ENCODE assay signal across 16 cellular contexts in genomic region chr15:38638841-38639240, GRCh38.
A peak's percentile ranks its signal among the peaks of the same experiment; 100 is the strongest.
DNase-seq lines count a peak whose midpoint lies in the region; ATAC-seq and TF ChIP-seq lines count a peak whose summit lies in the region.
"Had no signal": no experiment of that assay in that cellular context is flagged by ENCODE, and none has a peak within 500 bp of the region (broad histone marks: within the 10 kb centered on the region; RNA-seq: fewer than 3 reads in every experiment).

No MANE protein-coding gene starts in this region.

- H3K36me3 Mint-ChIP-seq in T-helper 2 cell treated with Interferon-gamma antibody and Interleukin-4, amounts not matched to agents 5 μg/mL and 100 μg/mL, for 36 hours (ENCODE audit: low read depth), result peaks cover 22% of the 10 kb centered on the region

- peak overlapping the region; percentile 43; the same call in 1 of the 2 replicates for H2AFZ ChIP-seq in DND-41 (ENCODE audit: low read depth, low read length)

- no peak overlapping the region for H3K4me3 ChIP-seq in BLaER1 treated with 17β-estradiol and CSF1 and Interleukin-3, amounts not matched to agents 10 nM and 100 nM
- H3K4me3 ChIP-seq in DND-41 (ENCODE audit: low read depth in 1 of 2, low read length in 2 of 2) (no peak overlapping the region), iPS DF 6.9 (ENCODE audit: low read length) (peak overlapping the region; percentile 12; the same call in 1 of the 2 replicates), BE2C (ENCODE audit: low read depth, low read length) (no peak overlapping the region)
- H3K4me3 ChIP-seq: GM12878, Peyer's patch had no signal

- no CpG with 5 or more reads among the region's 5 CpGs for WGBS in iPS DF 6.9 (ENCODE audit: insufficient coverage, insufficient read length)

- H3K4me2 ChIP-seq in BLaER1 treated with 17β-estradiol and CSF1 and Interleukin-3, amounts not matched to agents 10 nM and 100 nM, result peak overlapping the region in 8 of 11 experiments; percentile 16 to 54 (median 47); a peak in 14 of 22 replicates
- H3K4me2 ChIP-seq in DND-41 (ENCODE audit: insufficient read depth, low read length), result no peak overlapping the region
- H3K4me2 ChIP-seq: SK-N-SH had no signal

- no peaks in the 10 kb centered on the region for H3K36me3 ChIP-seq in BLaER1 treated with 17β-estradiol and CSF1 and Interleukin-3, amounts not matched to agents 10 nM and 100 nM
- H3K36me3 ChIP-seq in DND-41 (ENCODE audit: insufficient read depth, low read length) (no peaks in the 10 kb centered on the region), iPS DF 6.9 (ENCODE audit: control insufficient read depth, insufficient read depth, low read length) (no peaks in the 10 kb centered on the region), BE2C (no peaks in the 10 kb centered on the region)
- H3K36me3 ChIP-seq: Peyer's patch had no signal

- no peak overlapping the region for H3K4me3 Mint-ChIP-seq in T-helper 2 cell treated with Interferon-gamma antibody and Interleukin-4, amounts not matched to agents 5 μg/mL and 100 μg/mL, for 36 hours

- TF ChIP-seq CTCF in DND-41 (IDR thresholded peaks at IDR 0.05; ENCODE audit: borderline replicate concordance, extremely low read depth, low read length, poor library complexity, severe bottlenecking), result no peak
- TF ChIP-seq CTCF in BE2C (IDR thresholded peaks at IDR 0.05; ENCODE audit: low read depth, low read length), result no peak

- peaks cover 16% of the 10 kb centered on the region for H3K9me3 Mint-ChIP-seq in T-helper 2 cell treated with Interferon-gamma antibody and Interleukin-4, amounts not matched to agents 5 μg/mL and 100 μg/mL, for 36 hours

- no peak overlapping the region for H3K27ac ChIP-seq in BLaER1 treated with 17β-estradiol and CSF1 and Interleukin-3, amounts not matched to agents 10 nM and 100 nM
- H3K27ac ChIP-seq in DND-41 (ENCODE audit: low read length) (peak overlapping the region; percentile 97), iPS DF 6.9 (ENCODE audit: low read length) (no peak overlapping the region)
- H3K27ac ChIP-seq: Peyer's patch had no signal

- no peaks in the 10 kb centered on the region for H3K79me2 ChIP-seq in DND-41 (ENCODE audit: insufficient read depth, low read length)

- peaks cover 0 to 47% (median 30%) of the 10 kb centered on the region in 10 experiments; a peak in 15 of 20 replicates for H3K4me1 ChIP-seq in BLaER1 treated with 17β-estradiol and CSF1 and Interleukin-3, amounts not matched to agents 10 nM and 100 nM
- H3K4me1 ChIP-seq in DND-41 (ENCODE audit: insufficient read depth, low read length), result peaks cover 42% of the 10 kb centered on the region
- H3K4me1 ChIP-seq in iPS DF 6.9 (ENCODE audit: control insufficient read depth, insufficient read depth, low read length), result no peaks in the 10 kb centered on the region
- no peaks in the 10 kb centered on the region for H3K4me1 ChIP-seq in BE2C
- H3K4me1 ChIP-seq: Peyer's patch had no signal

- H3K4me1 Mint-ChIP-seq in T-helper 2 cell treated with Interferon-gamma antibody and Interleukin-4, amounts not matched to agents 5 μg/mL and 100 μg/mL, for 36 hours (ENCODE audit: low read depth), result peaks cover 43% of the 10 kb centered on the region

- DNase-seq in DND-41 (peak; percentile 87), iPS DF 6.9 (ENCODE audit: low read depth, low spot score) (no peak), BE2C (no peak), cerebellar cortex (ENCODE audit: low spot score) (no peak)
- no peak for DNase-seq in T-helper 2 cell treated with Interferon-gamma antibody and Interleukin-4, amounts not matched to agents 5 μg/mL and 100 μg/mL, for 36 hours (ENCODE audit: low spot score)
- DNase-seq: GDM1, KG1, NCI-H1048, NCI-H1436 treated with DMSO at 0.1 percent for 48 hours, NCI-H2081, Peyer's patch, Right ventricle myocardium superior, SK-N-SH had no signal

- ATAC-seq in DND-41 (ENCODE audit: insufficient read depth, low read depth), result peak; percentile 94
- ATAC-seq in GM18868 (IDR thresholded peaks at IDR 0.05; ENCODE audit: unreplicated experiment), result no peak
- ATAC-seq: GM12878 had no signal

- H3K27me3 ChIP-seq in BLaER1 treated with 17β-estradiol and CSF1 and Interleukin-3, amounts not matched to agents 10 nM and 100 nM, result no peaks in the 10 kb centered on the region
- H3K27me3 ChIP-seq in DND-41 (ENCODE audit: insufficient read depth, low read length, poor library complexity) (no peaks in the 10 kb centered on the region), iPS DF 6.9 (ENCODE audit: control insufficient read depth, insufficient read depth, low read length) (no peaks in the 10 kb centered on the region), BE2C (no peaks in the 10 kb centered on the region; the same call in 1 of the 2 replicates)
- H3K27me3 ChIP-seq: Peyer's patch had no signal

- peaks cover 0 to 11% (median 0%) of the 10 kb centered on the region in 11 experiments; a peak in 7 of 22 replicates for H3K9me3 ChIP-seq in BLaER1 treated with 17β-estradiol and CSF1 and Interleukin-3, amounts not matched to agents 10 nM and 100 nM (replicated peaks in 1 of 11)
- H3K9me3 ChIP-seq in DND-41 (ENCODE audit: insufficient read depth, low read length, severe bottlenecking) (no peaks in the 10 kb centered on the region), iPS DF 6.9 (ENCODE audit: control insufficient read depth, insufficient read depth, low read length) (no peaks in the 10 kb centered on the region), BE2C (no peaks in the 10 kb centered on the region)
- H3K9me3 ChIP-seq: Peyer's patch, SK-N-SH had no signal

- H3K27ac Mint-ChIP-seq in T-helper 2 cell treated with Interferon-gamma antibody and Interleukin-4, amounts not matched to agents 5 μg/mL and 100 μg/mL, for 36 hours, result peak overlapping the region; percentile 12

- no peak overlapping the region for H3K9ac ChIP-seq in BLaER1 treated with 17β-estradiol and CSF1 and Interleukin-3, amounts not matched to agents 10 nM and 100 nM
- peak overlapping the region; percentile 48 for H3K9ac ChIP-seq in DND-41 (ENCODE audit: low read depth, low read length)
- H3K9ac ChIP-seq: SK-N-SH had no signal

- no peaks in the 10 kb centered on the region for H3K27me3 Mint-ChIP-seq in T-helper 2 cell treated with Interferon-gamma antibody and Interleukin-4, amounts not matched to agents 5 μg/mL and 100 μg/mL, for 36 hours (ENCODE audit: low read depth)

- H4K20me1 ChIP-seq in BLaER1 treated with 17β-estradiol and CSF1 and Interleukin-3, amounts not matched to agents 10 nM and 100 nM, result no peaks in the 10 kb centered on the region
- no peaks in the 10 kb centered on the region for H4K20me1 ChIP-seq in DND-41 (ENCODE audit: insufficient read depth, low read length)
